In the genomic region with DNA sequence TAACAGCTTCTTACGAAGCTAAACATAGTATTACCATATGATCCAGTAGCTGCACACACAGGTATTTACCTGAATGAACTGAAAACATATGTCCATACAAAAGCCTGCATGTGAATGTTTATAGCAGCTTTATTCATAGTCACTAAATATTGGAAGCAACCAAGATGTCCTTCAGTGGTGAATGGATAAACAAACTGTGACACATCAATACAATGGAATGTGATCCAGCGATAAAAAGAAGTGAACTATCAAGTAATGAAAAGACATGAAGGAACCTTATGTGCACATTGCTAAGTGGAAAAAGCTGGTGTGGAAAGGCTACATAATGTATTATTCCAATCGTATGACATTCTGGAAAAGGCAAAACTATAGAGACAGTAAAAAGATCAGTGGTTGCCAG, we compare ENCODE assay signal across 17 cellular contexts.
"Had no signal": no experiment of that assay in that cellular context is flagged by ENCODE, and none has a peak within 500 bp of the region (broad histone marks: within the 10 kb centered on the region; RNA-seq: fewer than 3 reads in every experiment).

No MANE protein-coding gene starts in this region.

- ATAC-seq: activated CD8-positive, alpha-beta T cell treated with anti-CD3 and anti-CD28 coated beads, Interleukin-2, amount 10 ng/mL, durations not matched to agents 7 days and 5 days; activated naive CD4-positive, alpha-beta T cell treated with anti-CD3 and anti-CD28 coated beads, Interleukin-2, amount 50 U/mL, for 72 hours; pancreas; stimulated activated naive B cell treated with anti-CD40 and anti-IgM and Interleukin-4, amounts not matched to agents 10 μg/mL and 1 μg/mL and 100 μg/mL, for 72 hours had no signal

- H3K4me3 ChIP-seq: pancreas, thyroid gland had no signal

- H3K4me1 Mint-ChIP-seq: activated CD4-positive, alpha-beta T cell treated with anti-CD3 and anti-CD28 coated beads, Interleukin-2, amount 10 ng/mL, durations not matched to agents 24 days and 14 days; naive B cell; stimulated activated naive B cell treated with anti-CD40 and anti-IgM and Interleukin-4, amounts not matched to agents 10 μg/mL and 1 μg/mL and 100 μg/mL, for 72 hours had no signal

- H3K9me3 Mint-ChIP-seq: dendritic cell treated with granulocyte-macrophage colony-stimulating factor and Interleukin-4, amounts not matched to agents 40 ng/mL and 50 ng/mL, for 4 days; T-helper 2 cell treated with Interferon-gamma antibody and Interleukin-4, amounts not matched to agents 5 μg/mL and 100 μg/mL, for 36 hours had no signal

- H3K4me3 Mint-ChIP-seq: activated CD4-positive, alpha-beta T cell treated with anti-CD3 and anti-CD28 coated beads, Interleukin-2, amount 10 ng/mL, durations not matched to agents 24 days and 14 days; activated CD8-positive, alpha-beta T cell treated with anti-CD3 and anti-CD28 coated beads, Interleukin-2, amount 10 ng/mL, durations not matched to agents 7 days and 5 days; dendritic cell treated with granulocyte-macrophage colony-stimulating factor and Interleukin-4, amounts not matched to agents 40 ng/mL and 50 ng/mL, for 4 days; naive B cell; stimulated activated naive B cell treated with anti-CD40 and anti-IgM and Interleukin-4, amounts not matched to agents 10 μg/mL and 1 μg/mL and 100 μg/mL, for 72 hours; T-helper 2 cell treated with Interferon-gamma antibody and Interleukin-4, amounts not matched to agents 5 μg/mL and 100 μg/mL, for 36 hours had no signal

- DNase-seq: activated CD4-positive, alpha-beta T cell treated with anti-CD3 and anti-CD28 coated beads, Interleukin-2, amount 10 ng/mL, durations not matched to agents 24 days and 14 days; activated CD4-positive, CD25-positive, alpha-beta regulatory T cell; activated CD8-positive, alpha-beta memory T cell treated with anti-CD3 and anti-CD28 coated beads, Interleukin-2, amount 50 U/mL, for 4 hours; activated CD8-positive, alpha-beta T cell treated with anti-CD3 and anti-CD28 coated beads, Interleukin-2, amount 10 ng/mL, durations not matched to agents 7 days and 5 days; activated gamma-delta T cell; activated T-cell treated with anti-CD3 and anti-CD28 coated beads, Interleukin-2, amount 50 U/mL, for 48 hours; amniotic stem cell; brain microvascular endothelial cell; effector memory CD4-positive, alpha-beta T cell; naive B cell; pancreas; stimulated activated CD4-positive, alpha-beta T cell treated with anti-CD3 and anti-CD28 coated beads, Interleukin-2, amount 100 ng/mL, for 48 hours; stimulated activated naive B cell treated with anti-CD40 and anti-IgM and Interleukin-4, amounts not matched to agents 10 μg/mL and 1 μg/mL and 100 μg/mL, for 72 hours; thyroid gland had no signal

- H3K27ac Mint-ChIP-seq: activated CD4-positive, alpha-beta T cell treated with anti-CD3 and anti-CD28 coated beads, Interleukin-2, amount 10 ng/mL, durations not matched to agents 24 days and 14 days; activated CD8-positive, alpha-beta T cell treated with anti-CD3 and anti-CD28 coated beads, Interleukin-2, amount 10 ng/mL, durations not matched to agents 7 days and 5 days; activated naive CD4-positive, alpha-beta T cell treated with anti-CD3 and anti-CD28 coated beads, Interleukin-2, amount 50 U/mL, for 72 hours; dendritic cell treated with granulocyte-macrophage colony-stimulating factor and Interleukin-4, amounts not matched to agents 40 ng/mL and 50 ng/mL, for 4 days; naive B cell; stimulated activated naive B cell treated with anti-CD40 and anti-IgM and Interleukin-4, amounts not matched to agents 10 μg/mL and 1 μg/mL and 100 μg/mL, for 72 hours; T-helper 2 cell treated with Interferon-gamma antibody and Interleukin-4, amounts not matched to agents 5 μg/mL and 100 μg/mL, for 36 hours had no signal

- H3K27me3 Mint-ChIP-seq: dendritic cell treated with granulocyte-macrophage colony-stimulating factor and Interleukin-4, amounts not matched to agents 40 ng/mL and 50 ng/mL, for 4 days had no signal
